2 cellular contexts compared by ENCODE assay signal in the genomic region with DNA sequence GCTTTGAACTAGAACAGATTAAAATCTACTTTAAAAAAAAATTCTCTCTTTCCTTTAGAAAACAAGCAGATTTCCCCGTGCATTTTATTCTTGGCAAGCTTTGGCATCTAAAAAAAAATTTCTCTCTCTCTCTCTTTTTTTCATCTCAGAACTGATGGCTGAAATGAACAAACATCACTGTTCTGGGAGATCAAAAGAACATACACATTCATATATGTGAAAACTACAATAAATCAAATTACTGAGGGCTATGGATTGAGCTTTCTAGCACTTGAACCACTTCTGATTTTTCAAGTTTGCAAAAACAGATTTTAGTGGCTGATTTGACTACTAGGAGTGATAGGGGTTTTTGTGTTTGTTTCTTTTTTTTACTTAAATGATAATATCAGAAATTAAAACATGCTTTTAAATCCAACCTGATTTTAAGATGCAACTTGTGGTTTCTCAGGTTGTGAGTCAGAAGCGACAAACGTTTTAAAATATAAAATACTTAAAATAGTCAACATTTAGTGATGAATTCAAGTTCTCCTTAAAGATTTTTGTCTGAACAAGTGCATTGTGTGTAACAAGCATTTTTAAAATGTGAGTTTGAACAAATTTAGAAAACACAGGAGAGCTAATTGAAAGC.
TF ChIP-seq lines count a peak whose summit lies in the region.

No MANE protein-coding gene starts in this region.

TF ChIP-seq in GM23338, 12 proteins besides CTCF, POLR2A, EP300 and RAD21 (continued from another document):
- TF ChIP-seq, protein P1, sequence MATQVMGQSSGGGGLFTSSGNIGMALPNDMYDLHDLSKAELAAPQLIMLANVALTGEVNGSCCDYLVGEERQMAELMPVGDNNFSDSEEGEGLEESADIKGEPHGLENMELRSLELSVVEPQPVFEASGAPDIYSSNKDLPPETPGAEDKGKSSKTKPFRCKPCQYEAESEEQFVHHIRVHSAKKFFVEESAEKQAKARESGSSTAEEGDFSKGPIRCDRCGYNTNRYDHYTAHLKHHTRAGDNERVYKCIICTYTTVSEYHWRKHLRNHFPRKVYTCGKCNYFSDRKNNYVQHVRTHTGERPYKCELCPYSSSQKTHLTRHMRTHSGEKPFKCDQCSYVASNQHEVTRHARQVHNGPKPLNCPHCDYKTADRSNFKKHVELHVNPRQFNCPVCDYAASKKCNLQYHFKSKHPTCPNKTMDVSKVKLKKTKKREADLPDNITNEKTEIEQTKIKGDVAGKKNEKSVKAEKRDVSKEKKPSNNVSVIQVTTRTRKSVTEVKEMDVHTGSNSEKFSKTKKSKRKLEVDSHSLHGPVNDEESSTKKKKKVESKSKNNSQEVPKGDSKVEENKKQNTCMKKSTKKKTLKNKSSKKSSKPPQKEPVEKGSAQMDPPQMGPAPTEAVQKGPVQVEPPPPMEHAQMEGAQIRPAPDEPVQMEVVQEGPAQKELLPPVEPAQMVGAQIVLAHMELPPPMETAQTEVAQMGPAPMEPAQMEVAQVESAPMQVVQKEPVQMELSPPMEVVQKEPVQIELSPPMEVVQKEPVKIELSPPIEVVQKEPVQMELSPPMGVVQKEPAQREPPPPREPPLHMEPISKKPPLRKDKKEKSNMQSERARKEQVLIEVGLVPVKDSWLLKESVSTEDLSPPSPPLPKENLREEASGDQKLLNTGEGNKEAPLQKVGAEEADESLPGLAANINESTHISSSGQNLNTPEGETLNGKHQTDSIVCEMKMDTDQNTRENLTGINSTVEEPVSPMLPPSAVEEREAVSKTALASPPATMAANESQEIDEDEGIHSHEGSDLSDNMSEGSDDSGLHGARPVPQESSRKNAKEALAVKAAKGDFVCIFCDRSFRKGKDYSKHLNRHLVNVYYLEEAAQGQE (IDR thresholded peaks at IDR 0.05; ENCODE audit: unreplicated experiment), result no peak

TF ChIP-seq in neural cell, 6 proteins besides CTCF, POLR2A, EP300 and RAD21 (continued from another document):
- TF ChIP-seq, protein P1 (IDR thresholded peaks at IDR 0.05; ENCODE audit: borderline replicate concordance), result no peak
